ENCODE assay signal across 8 cellular contexts in the genomic region with DNA sequence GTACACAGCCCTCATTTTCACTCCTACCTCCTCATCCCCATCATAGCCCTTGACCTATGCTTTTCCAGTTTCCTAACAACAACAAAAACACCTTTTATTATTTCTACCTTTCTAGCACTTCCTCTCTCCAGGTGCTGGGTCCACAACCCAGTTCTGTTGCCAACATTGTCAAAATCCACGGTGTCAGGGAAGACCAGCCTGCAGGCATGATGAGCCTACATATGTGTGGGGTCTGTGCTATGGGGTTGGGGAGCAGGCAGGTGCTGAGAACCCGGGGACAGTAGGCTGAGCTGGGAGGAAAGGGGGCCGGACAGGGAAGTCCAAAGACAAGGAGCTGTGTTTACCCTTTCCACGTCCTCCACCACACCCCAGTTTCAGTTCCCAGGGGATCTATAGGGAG. TPM values are rescaled to one million over a fixed set of nuclear protein-coding genes. Genes with fewer than 3 reads are reported as not detected.
DNase-seq lines count a peak whose midpoint lies in the region; FAIRE-seq and TF ChIP-seq lines count a peak whose summit lies in the region.

No MANE protein-coding gene starts in this region.

- H2AFZ ChIP-seq in H1 (ENCODE audit: low read length) (no peak overlapping the region), neuron (ENCODE audit: low read depth, low read length) (peak overlapping the region; percentile 72)

- no peak overlapping the region for H2BK120ac ChIP-seq in H1 (replicated peaks; ENCODE audit: low read depth, low read length)

- H3K9me3 ChIP-seq in BLaER1 treated with 17β-estradiol and CSF1 and Interleukin-3, amounts not matched to agents 10 nM and 100 nM (replicated peaks in 1 of 11) = no peaks in the 10 kb centered on the region
- no peaks in the 10 kb centered on the region for H3K9me3 ChIP-seq in NT2/D1 (ENCODE audit: insufficient read depth, low read length)
- no peaks in the 10 kb centered on the region for H3K9me3 ChIP-seq in H1 (ENCODE audit: insufficient read depth in 2 of 2, low read depth in 1 of 2, low read length in 1 of 2)
- H3K9me3 ChIP-seq in neuron (ENCODE audit: low read length) = no peaks in the 10 kb centered on the region

- peaks cover 31 to 36% (median 34%) of the 10 kb centered on the region in 11 experiments for H3K36me3 ChIP-seq in BLaER1 treated with 17β-estradiol and CSF1 and Interleukin-3, amounts not matched to agents 10 nM and 100 nM
- H3K36me3 ChIP-seq in NT2/D1 (ENCODE audit: insufficient read depth, insufficient read length, low read length) (peaks cover 36% of the 10 kb centered on the region), H1 (ENCODE audit: control insufficient read depth in 2 of 4, insufficient read depth in 4 of 4, low read length in 3 of 4) (peaks cover 20 to 30% (median 24%) of the 10 kb centered on the region in 4 experiments), neuron (ENCODE audit: insufficient read depth, low read length) (peaks cover 33% of the 10 kb centered on the region)

- 77% methylated on average over 4 of the region's 4 CpGs; no CpG with 5 or more reads in 1 of the 2 experiments for WGBS in H1 (ENCODE audit: extremely low coverage in 1 of 2, insufficient coverage in 1 of 2, insufficient read length in 1 of 2, insufficient replicate concordance in 2 of 2, low coverage in 1 of 2, low lambda C conversion rate in 2 of 2, missing lambda C conversion rate in 1 of 2), 2 experiments

- H3K27me3 ChIP-seq in BLaER1 treated with 17β-estradiol and CSF1 and Interleukin-3, amounts not matched to agents 10 nM and 100 nM = no peaks in the 10 kb centered on the region
- peaks cover 25% of the 10 kb centered on the region for H3K27me3 ChIP-seq in NT2/D1 (ENCODE audit: insufficient read depth, insufficient read length)
- peaks cover 0 to 11% (median 3%) of the 10 kb centered on the region in 4 experiments; a peak in 4 of 7 replicates for H3K27me3 ChIP-seq in H1 (replicated peaks in 1 of 4; ENCODE audit: control insufficient read depth in 3 of 4, extremely low read depth in 1 of 4, insufficient read depth in 3 of 4, low read length in 3 of 4)
- no peaks in the 10 kb centered on the region for H3K27me3 ChIP-seq in neuron (ENCODE audit: insufficient read depth, low read length)

- H3K23ac ChIP-seq in H1 (ENCODE audit: insufficient read length) = no peak overlapping the region

- CTCF ChIA-PET in H1 (lab: Charles Lee; ENCODE audit: partially characterized antibody) = interaction anchor here (1.2 to 12.1 kb wide), 8 partner anchors 12 to 438 kb away, joined by 3 to 237 read pairs (median 10); a partner anchor contains a TSS

- TF ChIP-seq POLR2A in H1 (IDR thresholded peaks at IDR 0.05; ENCODE audit: control extremely low read depth in 1 of 2, low read depth in 2 of 2, low read length in 2 of 2) = no peak

- H3K4me1 ChIP-seq in BLaER1 treated with 17β-estradiol and CSF1 and Interleukin-3, amounts not matched to agents 10 nM and 100 nM = peaks cover 19 to 50% (median 30%) of the 10 kb centered on the region in 10 experiments
- H3K4me1 ChIP-seq in NT2/D1 (ENCODE audit: insufficient read depth, insufficient read length) (peaks cover 8% of the 10 kb centered on the region), H1 (replicated peaks in 1 of 4; ENCODE audit: control insufficient read depth in 3 of 4, insufficient read depth in 4 of 4, low read length in 3 of 4) (peaks cover 4 to 13% (median 7%) of the 10 kb centered on the region in 4 experiments), neuron (ENCODE audit: insufficient read depth, low read length) (peaks cover 15% of the 10 kb centered on the region)

- peak overlapping the region; percentile 39; the same call in 1 of the 2 replicates for H4K8ac ChIP-seq in H1 (ENCODE audit: extremely low read depth, insufficient read depth, low read length)

- no peak overlapping the region for H2AK5ac ChIP-seq in H1 (ENCODE audit: low read depth, low read length)

- H3K18ac ChIP-seq in H1 (ENCODE audit: extremely low read depth, low read length) = peak overlapping the region; percentile 66

- H3K14ac ChIP-seq in H1 (ENCODE audit: insufficient read length) = no peak overlapping the region

- no peak overlapping the region for H4K91ac ChIP-seq in H1 (replicated peaks; ENCODE audit: insufficient read length, low read length)

- no peak overlapping the region for H3K56ac ChIP-seq in H1 (replicated peaks; ENCODE audit: insufficient read length, low read depth, low read length)

- no peak for TF ChIP-seq RAD21 in H1 (IDR thresholded peaks at IDR 0.05 in 1 of 2, conservative IDR thresholded peaks at IDR 0.05 in 1 of 2; ENCODE audit: low read depth in 2 of 2, low read length in 2 of 2)

- H3K23me2 ChIP-seq in H1 (ENCODE audit: low read depth, low read length) = peaks cover 11% of the 10 kb centered on the region

- H3K4me2 ChIP-seq in BLaER1 treated with 17β-estradiol and CSF1 and Interleukin-3, amounts not matched to agents 10 nM and 100 nM = peak overlapping the region; percentile 90 to 98 (median 93)
- peak overlapping the region; percentile 66 to 94 for H3K4me2 ChIP-seq in H1 (ENCODE audit: insufficient read depth in 1 of 2, low read depth in 2 of 2, low read length in 2 of 2)

- POLR2A ChIA-PET in H1 (lab: Charles Lee; ENCODE audit: partially characterized antibody) = interaction anchor here (1.9 to 6.0 kb wide), 3 partner anchors 14 to 48 kb away, joined by 6 to 29 read pairs (median 14); a partner anchor contains a TSS

- H3K79me2 ChIP-seq in H1 (ENCODE audit: control insufficient read depth in 1 of 2, insufficient read depth in 2 of 2, low read length in 2 of 2) = peaks cover 0 to 15% of the 10 kb centered on the region in 2 experiments; a peak in 2 of 4 replicates

- H3K79me1 ChIP-seq in H1 (ENCODE audit: low read depth, low read length) = peaks cover 5% of the 10 kb centered on the region; the same call in 1 of the 2 replicates

- H3K4me3 ChIP-seq in BLaER1 treated with 17β-estradiol and CSF1 and Interleukin-3, amounts not matched to agents 10 nM and 100 nM = peak overlapping the region; percentile 81 to 98 (median 88)
- peak overlapping the region; percentile 74 for H3K4me3 ChIP-seq in NT2/D1 (ENCODE audit: insufficient read length, low read depth)
- H3K4me3 ChIP-seq in H1 (ENCODE audit: extremely low read depth in 1 of 4, insufficient read depth in 2 of 4, low read depth in 3 of 4, low read length in 4 of 4) = peak overlapping the region; percentile 79 to 93 (median 85)
- H3K4me3 ChIP-seq in neuron (ENCODE audit: low read length) = peak overlapping the region; percentile 69

- peak overlapping the region in 10 of 11 experiments; percentile 77 to 88 (median 83); a peak in 15 of 22 replicates for H3K27ac ChIP-seq in BLaER1 treated with 17β-estradiol and CSF1 and Interleukin-3, amounts not matched to agents 10 nM and 100 nM
- H3K27ac ChIP-seq in H1 (ENCODE audit: low read depth, low read length) = no peak overlapping the region

- TF ChIP-seq CTCF in H1 (IDR thresholded peaks at IDR 0.05; ENCODE audit: control extremely low read depth in 1 of 3, insufficient read depth in 1 of 3, low read depth in 1 of 3, low read length in 3 of 3) = no peak

- peaks cover 0 to 37% (median 8%) of the 10 kb centered on the region in 11 experiments; a peak in 8 of 22 replicates for H4K20me1 ChIP-seq in BLaER1 treated with 17β-estradiol and CSF1 and Interleukin-3, amounts not matched to agents 10 nM and 100 nM
- no peaks in the 10 kb centered on the region for H4K20me1 ChIP-seq in H1 (replicated peaks in 1 of 2; ENCODE audit: control insufficient read depth in 1 of 2, insufficient read depth in 2 of 2, low read length in 2 of 2)

- no peak for FAIRE-seq in H1 (lab: Jason Lieb, UNC)

- H3K9ac ChIP-seq in BLaER1 treated with 17β-estradiol and CSF1 and Interleukin-3, amounts not matched to agents 10 nM and 100 nM = peak overlapping the region; percentile 84 to 95 (median 90)
- peak overlapping the region; percentile 87 for H3K9ac ChIP-seq in NT2/D1 (ENCODE audit: insufficient read length, low read depth)
- H3K9ac ChIP-seq in H1 (replicated peaks in 1 of 4; ENCODE audit: extremely low read depth in 1 of 4, low read depth in 3 of 4, low read length in 3 of 4) = peak overlapping the region in 3 of 4 experiments; percentile 25 to 66 (median 65); a peak in 4 of 7 replicates

- H3K4ac ChIP-seq in H1 (replicated peaks; ENCODE audit: insufficient read length, low read depth, low read length) = peak overlapping the region; percentile 29

- H2BK20ac ChIP-seq in H1 (ENCODE audit: low read length) = no peak overlapping the region

- H4K5ac ChIP-seq in H1 (ENCODE audit: insufficient read length, low read depth, low read length) = no peak overlapping the region

- no peak overlapping the region for H2BK12ac ChIP-seq in H1 (ENCODE audit: low read depth, low read length)

- no peak overlapping the region for H2BK5ac ChIP-seq in H1 (ENCODE audit: low read depth, low read length)

- no peak overlapping the region for H2BK15ac ChIP-seq in H1 (ENCODE audit: low read length)

- DNase-seq in NT2/D1 (ENCODE audit: low read depth, low spot score) (no peak), H1 (ENCODE audit: low read depth in 1 of 2, low spot score in 2 of 2) (no peak), NCI-H2227 treated with DMSO at 0.1 percent for 48 hours (lab: John Stamatoyannopoulos, UW) (no peak), UCSD-AML1 (lab: John Stamatoyannopoulos, UW; ENCODE audit: unreplicated experiment) (no peak), inferior parietal cortex (ENCODE audit: extremely low spot score) (no peak), pons (ENCODE audit: low spot score) (no peak)

- TF ChIP-seq EP300 in H1 (IDR thresholded peaks at IDR 0.05; ENCODE audit: borderline replicate concordance in 1 of 2, low read depth in 2 of 2, low read length in 2 of 2) = no peak

RNA-seq across cellular contexts. Expression of a gene that starts 0.7 kb away (rescaled TPM):
- total RNA-seq in H1 (2021; fragmentation: NEBNext Ultra II Directional; extraction: Animal tissue kit (Norgen Biotek cat#: 25700)) = 70.5 and 81.2 TPM in 2 replicates
- polyA plus RNA-seq in H1 (2011; rRNA removed) = 36.6 and 36.7 TPM in 2 replicates
- 49.0 TPM for polyA plus RNA-seq in H1 (2011; cell fraction: cytosol; rRNA removed)
- polyA plus RNA-seq in H1 (2011; cell fraction: nucleus; rRNA removed) = 38.7 TPM
- 44.9 to 54.2 TPM (median 48.1 TPM) in 4 replicates for polyA plus RNA-seq in H1 (2012, experiment 1 of 2)
- polyA plus RNA-seq in H1 (2012, experiment 2 of 2) = 24.3 TPM
- 33.3 TPM for polyA plus RNA-seq in H1 (2013, experiment 1 of 2)
- polyA plus RNA-seq in H1 (2013, experiment 2 of 2) = 35.5 TPM
- 62.4 and 69.3 TPM in 2 replicates for polyA minus RNA-seq in H1 (2011; rRNA and poly(A)+ RNA removed)
- 46.8 TPM for polyA minus RNA-seq in H1 (2011; cell fraction: cytosol; rRNA and poly(A)+ RNA removed)
- 42.6 TPM for polyA minus RNA-seq in H1 (2011; cell fraction: nucleus; rRNA and poly(A)+ RNA removed)

RNA-seq across cellular contexts. Expression of a gene that starts 3.1 kb away (rescaled TPM):
- total RNA-seq in H1 (2021; fragmentation: NEBNext Ultra II Directional; extraction: Animal tissue kit (Norgen Biotek cat#: 25700)) = 0.15 and 0.21 TPM in 2 replicates
- 0.08 and 0.09 TPM in 2 replicates for polyA plus RNA-seq in H1 (2011; rRNA removed)
- 0.17 TPM for polyA plus RNA-seq in H1 (2011; cell fraction: cytosol; rRNA removed)
- 0.24 TPM for polyA plus RNA-seq in H1 (2011; cell fraction: nucleus; rRNA removed)
- polyA plus RNA-seq in H1 (2012, experiment 1 of 2) = 0.14 to 0.15 TPM in 2 of 4 replicates, not detected in the others
- 0.20 TPM for polyA plus RNA-seq in H1 (2012, experiment 2 of 2)
- 0.06 TPM for polyA plus RNA-seq in H1 (2013, experiment 1 of 2)
- 0.06 TPM for polyA plus RNA-seq in H1 (2013, experiment 2 of 2)
- 0.12 and 0.22 TPM in 2 replicates for polyA minus RNA-seq in H1 (2011; rRNA and poly(A)+ RNA removed)
- not detected for polyA minus RNA-seq in H1 (2011; cell fraction: cytosol; rRNA and poly(A)+ RNA removed)
- 0.60 TPM for polyA minus RNA-seq in H1 (2011; cell fraction: nucleus; rRNA and poly(A)+ RNA removed)

RNA-seq across cellular contexts. Expression of a gene that starts 15.7 kb away (rescaled TPM):
- total RNA-seq in H1 (2021; fragmentation: NEBNext Ultra II Directional; extraction: Animal tissue kit (Norgen Biotek cat#: 25700)) = 24.8 TPM in 2 replicates
- polyA plus RNA-seq in H1 (2011; rRNA removed) = 22.0 and 27.2 TPM in 2 replicates
- polyA plus RNA-seq in H1 (2011; cell fraction: cytosol; rRNA removed) = 27.8 TPM
- polyA plus RNA-seq in H1 (2011; cell fraction: nucleus; rRNA removed) = 20.1 TPM
- polyA plus RNA-seq in H1 (2012, experiment 1 of 2) = 27.5 to 33.0 TPM (median 28.6 TPM) in 4 replicates
- polyA plus RNA-seq in H1 (2012, experiment 2 of 2) = 16.3 TPM
- 23.0 TPM for polyA plus RNA-seq in H1 (2013, experiment 1 of 2)
- polyA plus RNA-seq in H1 (2013, experiment 2 of 2) = 20.2 TPM
- 26.8 and 27.4 TPM in 2 replicates for polyA minus RNA-seq in H1 (2011; rRNA and poly(A)+ RNA removed)
- polyA minus RNA-seq in H1 (2011; cell fraction: cytosol; rRNA and poly(A)+ RNA removed) = 15.7 TPM
- polyA minus RNA-seq in H1 (2011; cell fraction: nucleus; rRNA and poly(A)+ RNA removed) = 17.9 TPM

RNA-seq across cellular contexts. Expression of a gene that starts 34.6 kb away (rescaled TPM):
- total RNA-seq in H1 (2021; fragmentation: NEBNext Ultra II Directional; extraction: Animal tissue kit (Norgen Biotek cat#: 25700)) = not detected in 2 replicates
- not detected in 2 replicates for polyA plus RNA-seq in H1 (2011; rRNA removed)
- not detected for polyA plus RNA-seq in H1 (2011; cell fraction: cytosol; rRNA removed)
- polyA plus RNA-seq in H1 (2011; cell fraction: nucleus; rRNA removed) = not detected
- not detected in 4 replicates for polyA plus RNA-seq in H1 (2012, experiment 1 of 2)
- 0.16 TPM for polyA plus RNA-seq in H1 (2012, experiment 2 of 2)
- polyA plus RNA-seq in H1 (2013, experiment 1 of 2) = not detected
- not detected for polyA plus RNA-seq in H1 (2013, experiment 2 of 2)
- polyA minus RNA-seq in H1 (2011; rRNA and poly(A)+ RNA removed) = not detected in 2 replicates
- not detected for polyA minus RNA-seq in H1 (2011; cell fraction: cytosol; rRNA and poly(A)+ RNA removed)
- polyA minus RNA-seq in H1 (2011; cell fraction: nucleus; rRNA and poly(A)+ RNA removed) = not detected

RNA-seq across cellular contexts. Expression of a gene that starts 41.2 kb away (rescaled TPM):
- total RNA-seq in H1 (2021; fragmentation: NEBNext Ultra II Directional; extraction: Animal tissue kit (Norgen Biotek cat#: 25700)) = not detected in 2 replicates
- not detected in 2 replicates for polyA plus RNA-seq in H1 (2011; rRNA removed)
- polyA plus RNA-seq in H1 (2011; cell fraction: cytosol; rRNA removed) = not detected
- polyA plus RNA-seq in H1 (2011; cell fraction: nucleus; rRNA removed) = not detected
- not detected in 4 replicates for polyA plus RNA-seq in H1 (2012, experiment 1 of 2)
- not detected for polyA plus RNA-seq in H1 (2012, experiment 2 of 2)
- polyA plus RNA-seq in H1 (2013, experiment 1 of 2) = not detected
- polyA plus RNA-seq in H1 (2013, experiment 2 of 2) = not detected
- polyA minus RNA-seq in H1 (2011; rRNA and poly(A)+ RNA removed) = not detected in 2 replicates
- polyA minus RNA-seq in H1 (2011; cell fraction: cytosol; rRNA and poly(A)+ RNA removed) = not detected
- polyA minus RNA-seq in H1 (2011; cell fraction: nucleus; rRNA and poly(A)+ RNA removed) = not detected
